In the genomic region with DNA sequence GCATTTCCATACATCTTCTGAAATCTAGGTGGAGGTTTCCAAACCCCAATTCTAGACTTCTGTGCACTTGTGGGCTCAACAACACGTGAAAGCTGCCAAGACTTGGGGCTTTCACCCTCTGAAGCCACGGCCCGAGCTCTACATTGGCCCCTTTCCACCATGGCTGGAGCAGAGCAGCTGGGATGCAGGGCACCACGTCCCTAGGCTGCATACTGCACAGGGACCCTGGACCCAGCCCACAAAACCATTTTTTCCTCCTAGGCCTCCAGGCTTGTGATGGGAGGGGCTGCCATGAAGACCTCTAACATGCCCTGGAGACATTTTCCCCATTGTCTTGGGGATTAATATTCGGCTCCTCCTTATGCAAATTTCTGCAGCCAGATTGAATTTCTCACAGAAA, we compare ENCODE assay signal across 1 cellular context. TPM values are rescaled to one million over a fixed set of nuclear protein-coding genes. Genes with fewer than 3 reads are reported as not detected.
"Had no signal": no experiment of that assay in that cellular context is flagged by ENCODE, and none has a peak within 500 bp of the region (broad histone marks: within the 10 kb centered on the region; RNA-seq: fewer than 3 reads in every experiment).

No MANE protein-coding gene starts in this region.

RNA-seq across cellular contexts. Expression of gene PLPPR5, which starts 32.1 kb away (rescaled TPM):
- total RNA-seq: GM23248 had no signal
- polyA plus RNA-seq: GM23248 had no signal
